3 cellular contexts compared by ENCODE assay signal in the genomic region with DNA sequence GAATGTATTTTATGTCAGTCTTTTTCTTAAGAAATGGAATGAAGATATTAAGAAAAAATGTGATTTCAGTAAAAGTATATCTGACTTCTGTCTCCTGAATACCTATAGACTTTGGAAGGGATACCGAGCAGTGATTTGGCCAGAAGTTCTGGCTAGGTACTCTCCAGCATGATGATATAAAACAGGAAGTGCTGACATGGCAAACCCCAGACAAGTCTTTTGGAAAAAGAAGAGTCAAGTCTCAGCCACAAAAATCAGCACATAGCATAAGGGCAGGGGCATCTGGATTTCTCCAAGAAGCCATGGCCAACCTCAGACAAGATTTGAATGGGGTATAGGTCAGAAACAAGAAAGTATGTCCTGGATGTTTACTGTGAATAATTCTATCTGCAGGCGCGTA.
TF ChIP-seq lines count a peak whose summit lies in the region.

No MANE protein-coding gene starts in this region.

TF ChIP-seq in A549, 52 proteins besides CTCF, POLR2A, EP300 and RAD21:
- TF ChIP-seq, protein P1, sequence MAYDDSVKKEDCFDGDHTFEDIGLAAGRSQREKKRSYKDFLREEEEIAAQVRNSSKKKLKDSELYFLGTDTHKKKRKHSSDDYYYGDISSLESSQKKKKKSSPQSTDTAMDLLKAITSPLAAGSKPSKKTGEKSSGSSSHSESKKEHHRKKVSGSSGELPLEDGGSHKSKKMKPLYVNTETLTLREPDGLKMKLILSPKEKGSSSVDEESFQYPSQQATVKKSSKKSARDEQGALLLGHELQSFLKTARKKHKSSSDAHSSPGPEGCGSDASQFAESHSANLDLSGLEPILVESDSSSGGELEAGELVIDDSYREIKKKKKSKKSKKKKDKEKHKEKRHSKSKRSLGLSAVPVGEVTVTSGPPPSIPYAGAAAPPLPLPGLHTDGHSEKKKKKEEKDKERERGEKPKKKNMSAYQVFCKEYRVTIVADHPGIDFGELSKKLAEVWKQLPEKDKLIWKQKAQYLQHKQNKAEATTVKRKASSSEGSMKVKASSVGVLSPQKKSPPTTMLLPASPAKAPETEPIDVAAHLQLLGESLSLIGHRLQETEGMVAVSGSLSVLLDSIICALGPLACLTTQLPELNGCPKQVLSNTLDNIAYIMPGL (CRISPR knock-in tag; IDR thresholded peaks at IDR 0.05; ENCODE audit: borderline replicate concordance) = no peak
- TF ChIP-seq FOXS1 (CRISPR knock-in tag; IDR thresholded peaks at IDR 0.05) (no peak), ZNF302 (CRISPR knock-in tag; IDR thresholded peaks at IDR 0.05) (no peak), EHMT2 (IDR thresholded peaks at IDR 0.05; ENCODE audit: low read depth) (no peak), MAFK (IDR thresholded peaks at IDR 0.05; ENCODE audit: partially characterized antibody) (peak; percentile 61)

TF ChIP-seq in IMR-90, 13 proteins besides CTCF, POLR2A, EP300 and RAD21:
- TF ChIP-seq MAFK (IDR thresholded peaks at IDR 0.05; ENCODE audit: low read depth, low read length) (peak; percentile 67), CEBPB (IDR thresholded peaks at IDR 0.05; ENCODE audit: low read depth, low read length) (no peak)

TF ChIP-seq in H1, 55 proteins besides CTCF, POLR2A, EP300 and RAD21:
- TF ChIP-seq SIN3A (conservative IDR thresholded peaks at IDR 0.05 in 1 of 2, IDR thresholded peaks at IDR 0.05 in 1 of 2; ENCODE audit: low read depth in 1 of 2, low read length in 2 of 2) = no peak
- peak; percentile 49; the same call in 1 of the 2 replicates for TF ChIP-seq MAFK (IDR thresholded peaks at IDR 0.05; ENCODE audit: low read depth, low read length)
